17 cellular contexts compared by ENCODE assay signal in genomic region chr2:71528749-71529148, GRCh38.
DNase-seq lines count a peak whose midpoint lies in the region; TF ChIP-seq lines count a peak whose summit lies in the region.
"Had no signal": no experiment of that assay in that cellular context is flagged by ENCODE, and none has a peak within 500 bp of the region (broad histone marks: within the 10 kb centered on the region; RNA-seq: fewer than 3 reads in every experiment).

No MANE protein-coding gene starts in this region.

- H3K4me3 ChIP-seq in endodermal cell (ENCODE audit: low read length) (no peak overlapping the region), neutrophil (ENCODE audit: low read depth in 1 of 2, low read length in 1 of 2) (no peak overlapping the region), sigmoid colon (no peak overlapping the region)
- H3K4me3 ChIP-seq: A549, BLaER1, GM23338 had no signal

- no peaks in the 10 kb centered on the region for H3K9me3 Mint-ChIP-seq in endodermal cell
- H3K9me3 Mint-ChIP-seq: CD14-positive monocyte, GM23338 had no signal

- H3K36me3 ChIP-seq in endodermal cell (ENCODE audit: control insufficient read depth, insufficient read depth, low read length) (no peaks in the 10 kb centered on the region), neutrophil (peaks cover 100% of the 10 kb centered on the region), sigmoid colon (peaks cover 0 to 31% (median 8%) of the 10 kb centered on the region in 4 donors)
- H3K36me3 ChIP-seq: BLaER1 had no signal

- peak; percentile 19 for DNase-seq in activated effector memory CD4-positive, alpha-beta T cell treated with anti-CD3 and anti-CD28 coated beads, Interleukin-2, amount 50 U/mL, for 16 hours
- DNase-seq in activated effector memory CD4-positive, alpha-beta T cell treated with Interleukin-2 at 50 U/mL for 16 hours: no peak
- DNase-seq in endodermal cell (peak; percentile 33), sigmoid colon (peak; percentile 22), SHP77 treated with DMSO at 0.1 percent for 48 hours (lab: John Stamatoyannopoulos, UW) (no peak), kidney glomerular epithelial cell (lab: John Stamatoyannopoulos, UW) (no peak), HT-29 (ENCODE audit: low spot score) (no peak)
- DNase-seq: CD4-positive, alpha-beta memory T cell; DMS153; DMS79; GDM1 had no signal

- no peaks in the 10 kb centered on the region for H3K27me3 ChIP-seq in endodermal cell (ENCODE audit: control insufficient read depth, insufficient read depth, low read length, poor library complexity, severe bottlenecking)
- no peaks in the 10 kb centered on the region for H3K27me3 ChIP-seq in neutrophil
- no peaks in the 10 kb centered on the region for H3K27me3 ChIP-seq in sigmoid colon
- H3K27me3 ChIP-seq: BLaER1 had no signal

- H3K27ac Mint-ChIP-seq in endodermal cell: no peak overlapping the region
- H3K27ac Mint-ChIP-seq: CD4-positive, alpha-beta memory T cell had no signal

- intact Hi-C loops in sigmoid colon (cut with DNase I): no loop called here

- H3K4me3 Mint-ChIP-seq in endodermal cell: no peak overlapping the region
- H3K4me3 Mint-ChIP-seq: CD14-positive monocyte; CD4-positive, alpha-beta memory T cell; GM23338 had no signal

- no peaks in the 10 kb centered on the region for H3K27me3 Mint-ChIP-seq in endodermal cell (ENCODE audit: insufficient read depth)

- no peak overlapping the region for H3K27ac ChIP-seq in endodermal cell (ENCODE audit: low read depth, low read length)
- peak overlapping the region; percentile 29 for H3K27ac ChIP-seq in neutrophil
- no peak overlapping the region for H3K27ac ChIP-seq in sigmoid colon
- H3K27ac ChIP-seq: 22Rv1, A549, BLaER1 had no signal

- H3K9ac ChIP-seq in endodermal cell (ENCODE audit: extremely low read depth, low read length, poor library complexity, severe bottlenecking): no peak overlapping the region
- H3K9ac ChIP-seq: BLaER1 had no signal

- no peaks in the 10 kb centered on the region for H3K4me1 Mint-ChIP-seq in endodermal cell
- H3K4me1 Mint-ChIP-seq: CD4-positive, alpha-beta memory T cell had no signal

- TF ChIP-seq CTCF in endodermal cell (conservative IDR thresholded peaks at IDR 0.05) (no peak), neutrophil (IDR thresholded peaks at IDR 0.05) (no peak), sigmoid colon (IDR thresholded peaks at IDR 0.05) (no peak)

- no peak for TF ChIP-seq POLR2A in sigmoid colon (IDR thresholded peaks at IDR 0.05)

- WGBS in endodermal cell (ENCODE audit: insufficient coverage in 1 of 2, insufficient read length in 1 of 2), 2 experiments: 89 to 100% methylated on average over 1 to 4 of the region's 4 CpGs
- WGBS in sigmoid colon, 2 donors: 87 to 90% methylated on average over 4 of the region's 4 CpGs

- H3K9me3 ChIP-seq in endodermal cell (ENCODE audit: control insufficient read depth, low read length) (no peaks in the 10 kb centered on the region), neutrophil (no peaks in the 10 kb centered on the region), sigmoid colon (no peaks in the 10 kb centered on the region)
- H3K9me3 ChIP-seq: A549, BLaER1 had no signal

- H3K36me3 Mint-ChIP-seq in endodermal cell (ENCODE audit: low read depth): no peaks in the 10 kb centered on the region
- H3K36me3 Mint-ChIP-seq: CD4-positive, alpha-beta memory T cell had no signal

- TF ChIP-seq EP300 in sigmoid colon (IDR thresholded peaks at IDR 0.05): no peak

- H3K4me1 ChIP-seq in endodermal cell (ENCODE audit: control insufficient read depth, insufficient read depth, low read length) (no peaks in the 10 kb centered on the region), neutrophil (ENCODE audit: control insufficient read depth in 1 of 2, insufficient read depth in 1 of 2, low read depth in 1 of 2, low read length in 1 of 2) (peaks cover 12 to 13% of the 10 kb centered on the region in 2 experiments), sigmoid colon (no peaks in the 10 kb centered on the region)
- H3K4me1 ChIP-seq: A549, BLaER1 had no signal

Comparison
In these comparisons a context has a peak if more than half of its experiments do, and no peak if none do; other contexts are left out.
1. DNase-seq: peak in activated effector memory CD4-positive, alpha-beta T cell treated with anti-CD3 and anti-CD28 coated beads, Interleukin-2, amount 50 U/mL, for 16 hours (single experiment), endodermal cell (single experiment) and sigmoid colon (single experiment); none in activated effector memory CD4-positive, alpha-beta T cell treated with Interleukin-2 at 50 U/mL for 16 hours (single experiment), SHP77 treated with DMSO at 0.1 percent for 48 hours (single experiment), kidney glomerular epithelial cell (single experiment) and HT-29 (single experiment).